ENCODE assay signal across 8 cellular contexts in genomic region chr20:3812259-3812681, GRCh38. TPM values are rescaled to one million over a fixed set of nuclear protein-coding genes. Genes with fewer than 3 reads are reported as not detected.
DNase-seq lines count a peak whose midpoint lies in the region; ATAC-seq and TF ChIP-seq lines count a peak whose summit lies in the region.

No MANE protein-coding gene starts in this region.

- no peak overlapping the region for H3K9ac ChIP-seq in trophoblast cell (ENCODE audit: low read length)

- no peak overlapping the region for H2BK12ac ChIP-seq in trophoblast cell (ENCODE audit: low read length)

- no peak overlapping the region for H4K8ac ChIP-seq in trophoblast cell (ENCODE audit: low read depth, low read length)

- peak overlapping the region; percentile 20 for H4K91ac ChIP-seq in trophoblast cell (ENCODE audit: low read depth, low read length)

- no peak overlapping the region for H2BK5ac ChIP-seq in trophoblast cell (ENCODE audit: low read depth, low read length, poor library complexity)

- H3K23ac ChIP-seq in trophoblast cell (ENCODE audit: low read length), result no peak overlapping the region

- H3K27me3 ChIP-seq in RWPE2 (ENCODE audit: insufficient read depth, poor library complexity, severe bottlenecking) (no peaks in the 10 kb centered on the region), trophoblast cell (ENCODE audit: insufficient read depth, low read length) (no peaks in the 10 kb centered on the region)
- H3K27me3 ChIP-seq in effector memory CD4-positive, alpha-beta T cell (replicated peaks; ENCODE audit: control insufficient read depth, insufficient read depth, low read length, poor library complexity, severe bottlenecking), result no peaks in the 10 kb centered on the region

- no peak overlapping the region for H2BK120ac ChIP-seq in trophoblast cell (ENCODE audit: insufficient read depth, low read length, poor library complexity)

- H3K79me2 ChIP-seq in trophoblast cell (ENCODE audit: control insufficient read depth, insufficient read depth, low read length, poor library complexity), result peaks cover 2% of the 10 kb centered on the region

- H3K4me1 ChIP-seq in RWPE2 (ENCODE audit: insufficient read depth, poor library complexity, severe bottlenecking) (peaks cover 31% of the 10 kb centered on the region), trophoblast cell (ENCODE audit: control insufficient read depth in 1 of 2, insufficient read depth in 2 of 2, low read length in 2 of 2) (peaks cover 18 to 19% of the 10 kb centered on the region in 2 experiments)
- H3K4me1 ChIP-seq in effector memory CD4-positive, alpha-beta T cell (ENCODE audit: control insufficient read depth, insufficient read depth, low read length, poor library complexity, severe bottlenecking), result peaks cover 68% of the 10 kb centered on the region

- H3K4me2 ChIP-seq in trophoblast cell (ENCODE audit: low read length), result no peak overlapping the region

- H2AK5ac ChIP-seq in trophoblast cell (ENCODE audit: low read length), result no peak overlapping the region

- ATAC-seq in RWPE2 (ENCODE audit: low read depth) (no peak), GM21528 (IDR thresholded peaks at IDR 0.05; ENCODE audit: low FRiP score, unreplicated experiment) (no peak)

- DNase-seq in RWPE2 (ENCODE audit: low spot score), result no peak
- DNase-seq in effector memory CD4-positive, alpha-beta T cell, result no peak
- DNase-seq in trophoblast cell, result no peak
- DNase-seq in Ammon's horn (ENCODE audit: low spot score), result no peak
- DNase-seq in stimulated activated CD4-positive, alpha-beta T cell treated with anti-CD3 and anti-CD28 coated beads, Interleukin-4, amount 100 ng/mL, for 24 hours, result no peak
- DNase-seq in activated CD8-positive, alpha-beta memory T cell treated with anti-CD3 and anti-CD28 coated beads, Interleukin-2, amount 50 U/mL, for 48 hours, result no peak

- H3K79me1 ChIP-seq in trophoblast cell (ENCODE audit: low read length), result peaks cover 6% of the 10 kb centered on the region

- no peaks in the 10 kb centered on the region for H3K36me3 ChIP-seq in RWPE2 (ENCODE audit: low read depth)
- H3K36me3 ChIP-seq in effector memory CD4-positive, alpha-beta T cell (ENCODE audit: control insufficient read depth, insufficient read depth, low read length), result no peaks in the 10 kb centered on the region
- no peaks in the 10 kb centered on the region for H3K36me3 ChIP-seq in trophoblast cell (ENCODE audit: control insufficient read depth in 1 of 2, insufficient read depth in 2 of 2, low read length in 2 of 2)

- no peak overlapping the region for H3K4ac ChIP-seq in trophoblast cell (ENCODE audit: low read depth, low read length)

- TF ChIP-seq CTCF in C4-2B (conservative IDR thresholded peaks at IDR 0.05) (no peak), RWPE2 (IDR thresholded peaks at IDR 0.05; ENCODE audit: poor library complexity, severe bottlenecking) (no peak)

- no peak overlapping the region for H3K14ac ChIP-seq in trophoblast cell (ENCODE audit: low read length)

- H4K12ac ChIP-seq in trophoblast cell (ENCODE audit: low read depth, low read length), result no peak overlapping the region

- peak overlapping the region; percentile 79 for H3K27ac ChIP-seq in C4-2B
- H3K27ac ChIP-seq in RWPE2 (ENCODE audit: poor library complexity, severe bottlenecking), result peak overlapping the region; percentile 97
- H3K27ac ChIP-seq in effector memory CD4-positive, alpha-beta T cell (ENCODE audit: insufficient read depth, low read length, poor library complexity, severe bottlenecking), result peak overlapping the region; percentile 95
- no peak overlapping the region for H3K27ac ChIP-seq in trophoblast cell (ENCODE audit: low read depth, low read length)

- WGBS in trophoblast cell (ENCODE audit: extremely low coverage, insufficient coverage, insufficient read length), result no CpG with 5 or more reads among the region's 9 CpGs

- H2AFZ ChIP-seq in trophoblast cell (ENCODE audit: insufficient read depth, low read length, poor library complexity), result no peak overlapping the region

- H3K4me3 ChIP-seq in RWPE2 (ENCODE audit: severe bottlenecking) (no peak overlapping the region), trophoblast cell (ENCODE audit: low read depth, low read length) (no peak overlapping the region)
- no peak overlapping the region for H3K4me3 ChIP-seq in effector memory CD4-positive, alpha-beta T cell (ENCODE audit: insufficient read depth, low read depth, low read length, poor library complexity, severe bottlenecking)

- no peak overlapping the region for H3K18ac ChIP-seq in trophoblast cell (ENCODE audit: low read length)

- no peaks in the 10 kb centered on the region for H3K9me3 ChIP-seq in RWPE2 (ENCODE audit: severe bottlenecking)
- no peaks in the 10 kb centered on the region for H3K9me3 ChIP-seq in effector memory CD4-positive, alpha-beta T cell (ENCODE audit: control insufficient read depth, low read length)
- H3K9me3 ChIP-seq in trophoblast cell (ENCODE audit: insufficient read depth, low read depth, low read length), result no peaks in the 10 kb centered on the region

RNA-seq across cellular contexts. Expression of gene AP5S1, which starts 8.1 kb away (rescaled TPM):
- 4.4 and 4.5 TPM in 2 replicates for polyA plus RNA-seq in trophoblast cell (2013)

RNA-seq across cellular contexts. Expression of gene CDC25B, which starts 16.2 kb away (rescaled TPM):
- polyA plus RNA-seq in trophoblast cell (2013), result 25.2 and 26.6 TPM in 2 replicates

RNA-seq across cellular contexts. Expression of gene CENPB, which starts 25.7 kb away (rescaled TPM):
- 23.2 and 23.8 TPM in 2 replicates for polyA plus RNA-seq in trophoblast cell (2013)

RNA-seq across cellular contexts. Expression of gene SPEF1, which starts 31.0 kb away (rescaled TPM):
- polyA plus RNA-seq in trophoblast cell (2013), result 0.04 and 0.11 TPM in 2 replicates

RNA-seq across cellular contexts. Expression of gene MAVS, which starts 34.4 kb away (rescaled TPM):
- 17.5 and 17.6 TPM in 2 replicates for polyA plus RNA-seq in trophoblast cell (2013)
